Comparison of ENCODE assay signal across 1 cellular context in genomic region chr22:22508274-22509176, GRCh38.
TF ChIP-seq lines count a peak whose summit lies in the region.

Gene ZNF280B, minus strand, starts transcription at chr22:22508742. Its CDS starts 19,344 bp downstream, at chr22:22489398.

TF ChIP-seq in H1, 55 proteins besides CTCF, POLR2A, EP300 and RAD21 (continued from another document):
- peak; percentile 53; the same call in 1 of the 2 replicates for TF ChIP-seq TBP (IDR thresholded peaks at IDR 0.05; ENCODE audit: low read depth, low read length)
- no peak for TF ChIP-seq TEAD4 (IDR thresholded peaks at IDR 0.05; ENCODE audit: low read depth, low read length)
- TF ChIP-seq RFX5 (IDR thresholded peaks at IDR 0.05; ENCODE audit: borderline replicate concordance, low read depth, low read length) = no peak
- TF ChIP-seq KDM1A (IDR thresholded peaks at IDR 0.05; ENCODE audit: borderline replicate concordance, low read length) = peak; percentile 86; the same call in 1 of the 2 replicates
- peak; percentile 95 for TF ChIP-seq KDM4A (IDR thresholded peaks at IDR 0.05; ENCODE audit: low read depth, low read length, severe bottlenecking)
- peak in 1 of 2 experiments; percentile 90; a peak in 1 of 4 replicates for TF ChIP-seq HDAC2 (IDR thresholded peaks at IDR 0.05; ENCODE audit: borderline replicate concordance in 1 of 2, low read depth in 2 of 2, low read length in 2 of 2)
- peak; percentile 86 for TF ChIP-seq PHF8 (conservative IDR thresholded peaks at IDR 0.05; ENCODE audit: low read depth, low read length)
- TF ChIP-seq ATF3 (IDR thresholded peaks at IDR 0.05; ENCODE audit: insufficient read depth, low read depth, low read length) = no peak
- peak; percentile 81 for TF ChIP-seq ASH2L (IDR thresholded peaks at IDR 0.05; ENCODE audit: low read length)
- TF ChIP-seq RNF2 (IDR thresholded peaks at IDR 0.05; ENCODE audit: borderline replicate concordance, low read depth, low read length, missing control alignments, poor library complexity, severe bottlenecking) = no peak
- no peak for TF ChIP-seq SIX5 (IDR thresholded peaks at IDR 0.05; ENCODE audit: low read depth, low read length)
